In the genomic region with DNA sequence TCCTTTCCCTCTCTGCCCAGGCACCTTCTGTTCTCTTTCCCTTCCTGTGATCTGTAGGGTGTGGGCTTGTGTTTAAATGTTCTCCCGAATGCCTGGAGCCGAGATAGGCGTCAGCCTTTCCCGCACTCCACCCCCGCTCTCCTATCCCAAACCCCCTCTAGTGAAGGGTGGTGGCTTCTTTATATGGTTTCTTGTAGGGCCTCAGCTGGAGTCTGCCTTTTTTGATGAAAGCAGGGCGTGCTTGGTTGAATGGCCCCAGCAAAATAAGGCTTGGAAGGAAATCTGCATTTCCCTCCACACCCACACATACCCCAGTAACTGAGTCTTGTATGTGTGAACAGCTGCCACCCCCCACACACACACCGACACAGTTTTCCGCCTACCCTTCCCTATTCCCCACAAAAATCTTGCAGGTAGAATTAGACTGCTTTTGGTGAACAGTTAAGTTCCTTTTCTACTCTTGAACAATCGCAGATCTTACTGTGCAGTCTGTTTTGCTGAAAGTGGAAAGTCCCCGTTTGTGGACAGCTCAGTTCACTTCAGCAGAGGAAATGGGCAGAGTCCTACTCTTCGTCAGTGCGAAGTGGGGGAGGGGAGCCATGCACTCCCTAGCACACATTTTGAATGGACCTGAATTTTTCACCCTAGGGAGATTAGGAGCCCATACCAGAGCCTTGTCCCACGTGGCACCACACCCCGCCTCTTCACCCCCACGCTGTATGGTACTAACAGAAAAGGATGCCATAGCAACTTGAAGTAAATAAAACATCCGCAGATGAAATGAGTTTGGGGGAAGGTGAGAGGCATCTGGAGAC, we compare ENCODE assay signal across 1 cellular context.
TF ChIP-seq lines count a peak whose summit lies in the region.

No MANE protein-coding gene starts in this region.

TF ChIP-seq in SK-N-SH, 30 proteins besides CTCF, POLR2A, EP300 and RAD21 (continued from another document):
- TF ChIP-seq, protein P1, sequence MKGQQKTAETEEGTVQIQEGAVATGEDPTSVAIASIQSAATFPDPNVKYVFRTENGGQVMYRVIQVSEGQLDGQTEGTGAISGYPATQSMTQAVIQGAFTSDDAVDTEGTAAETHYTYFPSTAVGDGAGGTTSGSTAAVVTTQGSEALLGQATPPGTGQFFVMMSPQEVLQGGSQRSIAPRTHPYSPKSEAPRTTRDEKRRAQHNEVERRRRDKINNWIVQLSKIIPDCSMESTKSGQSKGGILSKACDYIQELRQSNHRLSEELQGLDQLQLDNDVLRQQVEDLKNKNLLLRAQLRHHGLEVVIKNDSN (IDR thresholded peaks at IDR 0.05; ENCODE audit: borderline replicate concordance, low read depth): no peak; the same call in 1 of the 2 replicates
- TF ChIP-seq NFIC (IDR thresholded peaks at IDR 0.05; ENCODE audit: borderline replicate concordance): no peak
- TF ChIP-seq EZH2phosphoT487 (IDR thresholded peaks at IDR 0.05; ENCODE audit: borderline replicate concordance, low read depth): no peak
- TF ChIP-seq RXRA (IDR thresholded peaks at IDR 0.05; ENCODE audit: borderline replicate concordance, low read depth): no peak
- no peak for TF ChIP-seq ELF1 (IDR thresholded peaks at IDR 0.05)
- no peak for TF ChIP-seq POLR2AphosphoS5 (IDR thresholded peaks at IDR 0.05; ENCODE audit: low read depth, low read length)
